ENCODE assay signal across 7 cellular contexts in genomic region chr13:30466358-30466714, GRCh38. TPM values are rescaled to one million over a fixed set of nuclear protein-coding genes. Genes with fewer than 3 reads are reported as not detected.
DNase-seq lines count a peak whose midpoint lies in the region; ATAC-seq and TF ChIP-seq lines count a peak whose summit lies in the region.

No MANE protein-coding gene starts in this region.

- DNase-seq in GM06990 (ENCODE audit: extremely low read depth, insufficient read length) (no peak), astrocyte of the cerebellum (ENCODE audit: low read depth) (no peak), natural killer cell (no peak), ascending aorta (ENCODE audit: low spot score in 2 of 2) (no peak)
- DNase-seq in effector CD4-positive, alpha-beta T cell: no peak

- peaks cover 9% of the 10 kb centered on the region for H3K36me3 Mint-ChIP-seq in natural killer cell

- H3K4me3 ChIP-seq in GM06990 (replicated peaks; ENCODE audit: low read depth, low read length) (peak overlapping the region; percentile 73), Loucy (ENCODE audit: low read length, poor library complexity, severe bottlenecking) (peak overlapping the region; percentile 74), astrocyte of the cerebellum (ENCODE audit: low read depth, low read length) (peak overlapping the region; percentile 57), ascending aorta (peak overlapping the region in 1 of 2 donors; percentile 100)

- H3K4me1 ChIP-seq in Loucy (ENCODE audit: insufficient read depth, low read length, poor library complexity, severe bottlenecking) (peaks cover 40% of the 10 kb centered on the region), ascending aorta (peaks cover 4 to 23% of the 10 kb centered on the region in 2 donors)

- intact Hi-C loops in natural killer cell (cut with micrococcal nuclease): loop anchor here (10.0 kb wide), 1 partner anchor 108 kb away; no protein-coding TSS in a partner anchor
- intact Hi-C loops in ascending aorta (cut with DNase I): loop anchor here (5.0 to 10.0 kb wide), 8 partner anchors 106 to 698 kb away; partner anchors contain the start of genes HSPH1 and MEDAG

- peaks cover 27% of the 10 kb centered on the region for H4K20me1 ChIP-seq in Loucy (ENCODE audit: insufficient read depth, low read length, poor library complexity, severe bottlenecking)

- peak overlapping the region; percentile 42 for H3K4me3 Mint-ChIP-seq in natural killer cell

- in situ Hi-C loops in astrocyte of the cerebellum (cut with HindIII; ENCODE audit: low sequenced_read_pairs): no loop called here

- H3K9me3 Mint-ChIP-seq in natural killer cell: no peaks in the 10 kb centered on the region

- no peaks in the 10 kb centered on the region for H3K27me3 ChIP-seq in GM06990 (replicated peaks; ENCODE audit: control insufficient read depth, insufficient read depth, low read length)
- H3K27me3 ChIP-seq in Loucy (ENCODE audit: insufficient read depth, low read length, poor library complexity, severe bottlenecking): peaks cover 5% of the 10 kb centered on the region
- no peaks in the 10 kb centered on the region for H3K27me3 ChIP-seq in ascending aorta

- H3K9ac ChIP-seq in Loucy (ENCODE audit: low read depth, low read length, poor library complexity, severe bottlenecking): peak overlapping the region; percentile 82

- no peaks in the 10 kb centered on the region for H3K36me3 ChIP-seq in GM06990 (ENCODE audit: control insufficient read depth, insufficient read depth, low read length)
- H3K36me3 ChIP-seq in Loucy (ENCODE audit: insufficient read depth, low read length): peaks cover 27% of the 10 kb centered on the region
- H3K36me3 ChIP-seq in ascending aorta: peaks cover 3 to 16% of the 10 kb centered on the region in 2 donors

- H3K4me2 ChIP-seq in Loucy (ENCODE audit: low read depth, low read length, poor library complexity, severe bottlenecking): peak overlapping the region; percentile 84

- H3K9me3 ChIP-seq in Loucy (ENCODE audit: insufficient read depth, low read depth, low read length) (no peaks in the 10 kb centered on the region), ascending aorta (no peaks in the 10 kb centered on the region)

- ATAC-seq in natural killer cell (no peak), HG03196 (IDR thresholded peaks at IDR 0.05; ENCODE audit: unreplicated experiment) (no peak)

- H3K27me3 Mint-ChIP-seq in natural killer cell (ENCODE audit: low read depth in 2 of 2): no peaks in the 10 kb centered on the region

- no peak for TF ChIP-seq CTCF in GM06990 (IDR thresholded peaks at IDR 0.05; ENCODE audit: insufficient read depth, low read length, poor library complexity, severe bottlenecking)
- no peak for TF ChIP-seq CTCF in Loucy (conservative IDR thresholded peaks at IDR 0.05; ENCODE audit: low read length)
- no peak for TF ChIP-seq CTCF in astrocyte of the cerebellum (IDR thresholded peaks at IDR 0.05; ENCODE audit: low read depth, low read length, missing control alignments)
- no peak for TF ChIP-seq CTCF in natural killer cell (IDR thresholded peaks at IDR 0.05)
- TF ChIP-seq CTCF in ascending aorta (IDR thresholded peaks at IDR 0.05): no peak

- peak overlapping the region; percentile 66; the same call in 1 of the 2 replicates for H2AFZ ChIP-seq in Loucy (ENCODE audit: low read length)

- H3K4me1 Mint-ChIP-seq in natural killer cell: peaks cover 33 to 41% of the 10 kb centered on the region in 2 donors

- no peaks in the 10 kb centered on the region for H3K9me2 ChIP-seq in Loucy (replicated peaks; ENCODE audit: low read depth, low read length)

- H3K27ac ChIP-seq in ascending aorta: no peak overlapping the region

- peaks cover 21% of the 10 kb centered on the region for H3F3A ChIP-seq in Loucy (ENCODE audit: low read depth)

- H3K79me2 ChIP-seq in Loucy (ENCODE audit: insufficient read depth, low read length): peaks cover 53% of the 10 kb centered on the region

- peak overlapping the region; percentile 94 to 96 for H3K27ac Mint-ChIP-seq in natural killer cell

RNA-seq across cellular contexts. Expression of gene HMGB1, which starts 0.6 kb away (rescaled TPM):
- total RNA-seq in natural killer cell (100 to 1,000 TPM; 397 to 449 (median 409) TPM), ascending aorta (135 TPM)

RNA-seq across cellular contexts. Expression of gene UBE2L5, which starts 44.0 kb away (rescaled TPM):
- total RNA-seq in natural killer cell (not detected), ascending aorta (not detected)
